3 cellular contexts compared by ENCODE assay signal in genomic region chr10:116329153-116329552, GRCh38.
TF ChIP-seq lines count a peak whose summit lies in the region.

No MANE protein-coding gene starts in this region.

TF ChIP-seq in HEK293, 187 proteins besides CTCF, POLR2A, EP300 and RAD21:
- TF ChIP-seq ZSCAN5A (tag by site-specific recombination; IDR thresholded peaks at IDR 0.05) (no peak), ZNF623 (tag by site-specific recombination; IDR thresholded peaks at IDR 0.05) (peak; percentile 80)

TF ChIP-seq in WTC11, 78 proteins besides CTCF, POLR2A, EP300 and RAD21:
- TF ChIP-seq GTF2I (CRISPR knock-in tag; conservative IDR thresholded peaks at IDR 0.05) (0 out of 2 replicates have a peak, but pooled peaks have one; percentile 59), USF1 (CRISPR knock-in tag; IDR thresholded peaks at IDR 0.05) (no peak)

TF ChIP-seq in H1, 55 proteins besides CTCF, POLR2A, EP300 and RAD21:
- TF ChIP-seq SP1 (IDR thresholded peaks at IDR 0.05; ENCODE audit: low read depth, low read length) (no peak), KDM1A (IDR thresholded peaks at IDR 0.05; ENCODE audit: borderline replicate concordance, low read length) (peak; percentile 80)
